10 cellular contexts compared by ENCODE assay signal in genomic region chr16:88568710-88569613, GRCh38. TPM values are rescaled to one million over a fixed set of nuclear protein-coding genes. Genes with fewer than 3 reads are reported as not detected.
DNase-seq lines count a peak whose midpoint lies in the region; FAIRE-seq and TF ChIP-seq lines count a peak whose summit lies in the region.
"Had no signal": no experiment of that assay in that cellular context is flagged by ENCODE, and none has a peak within 500 bp of the region (broad histone marks: within the 10 kb centered on the region; RNA-seq: fewer than 3 reads in every experiment).

No MANE protein-coding gene starts in this region.

- DNase-seq in A673 (ENCODE audit: low spot score) (no peak), breast epithelium (ENCODE audit: low spot score in 2 of 2) (no peak), hypothalamus (lab: John Stamatoyannopoulos, UW) (no peak), small intestine (no peak), DMS53 (lab: John Stamatoyannopoulos, UW) (no peak), cortex of kidney (lab: John Stamatoyannopoulos, UW) (no peak)
- DNase-seq: NCI-H2107 had no signal

- WGBS in small intestine, 3 donors: 81 to 87% (median 85%) methylated on average over 18 of the region's 18 CpGs

- BruUV-seq in A673 (replicated peaks; lab: Mats Ljungman, UMichigan): no TSS peak

- no peaks in the 10 kb centered on the region for H3K27me3 ChIP-seq in A673 (replicated peaks; ENCODE audit: insufficient read depth, low read depth, low read length, poor library complexity)
- H3K27me3 ChIP-seq in HUES48 (ENCODE audit: control insufficient read depth, insufficient read depth, low read length): no peaks in the 10 kb centered on the region
- H3K27me3 ChIP-seq in breast epithelium: no peaks in the 10 kb centered on the region
- H3K27me3 ChIP-seq in mucosa of rectum (ENCODE audit: control insufficient read depth in 2 of 2, insufficient read depth in 2 of 2, low read length in 2 of 2): no peaks in the 10 kb centered on the region
- H3K27me3 ChIP-seq in small intestine (ENCODE audit: control insufficient read depth in 2 of 2, insufficient read depth in 2 of 2, low read length in 2 of 2): no peaks in the 10 kb centered on the region

- H3K4me1 ChIP-seq in A673 (ENCODE audit: insufficient read depth, low read length, poor library complexity, severe bottlenecking): peaks cover 13% of the 10 kb centered on the region
- peaks cover 5% of the 10 kb centered on the region; the same call in 1 of the 2 replicates for H3K4me1 ChIP-seq in HUES48 (ENCODE audit: control insufficient read depth, insufficient read depth, low read length)
- peaks cover 3 to 12% of the 10 kb centered on the region in 2 donors for H3K4me1 ChIP-seq in breast epithelium
- H3K4me1 ChIP-seq in mucosa of rectum (ENCODE audit: control insufficient read depth in 2 of 2, insufficient read depth in 2 of 2, low read length in 2 of 2): peaks cover 16% of the 10 kb centered on the region in 2 donors
- H3K4me1 ChIP-seq in small intestine (ENCODE audit: control insufficient read depth in 2 of 2, insufficient read depth in 1 of 2, low read depth in 1 of 2, low read length in 1 of 2): peaks cover 2 to 9% of the 10 kb centered on the region in 2 donors

- H3K9me3 ChIP-seq in A673 (ENCODE audit: low read depth, low read length, poor library complexity, severe bottlenecking) (no peaks in the 10 kb centered on the region), HUES48 (ENCODE audit: control insufficient read depth, insufficient read depth, low read length) (no peaks in the 10 kb centered on the region), breast epithelium (no peaks in the 10 kb centered on the region), mucosa of rectum (ENCODE audit: control insufficient read depth in 2 of 2, low read length in 2 of 2) (no peaks in the 10 kb centered on the region), small intestine (ENCODE audit: control insufficient read depth, low read depth) (no peaks in the 10 kb centered on the region)

- H3K36me3 ChIP-seq in A673 (ENCODE audit: insufficient read depth, low read length, poor library complexity, severe bottlenecking) (no peaks in the 10 kb centered on the region), HUES48 (ENCODE audit: control insufficient read depth, insufficient read depth, low read length) (peaks cover 22% of the 10 kb centered on the region), breast epithelium (no peaks in the 10 kb centered on the region), mucosa of rectum (ENCODE audit: control insufficient read depth in 2 of 2, insufficient read depth in 2 of 2, low read length in 2 of 2) (peaks cover 0 to 7% of the 10 kb centered on the region in 2 donors), small intestine (ENCODE audit: control insufficient read depth in 2 of 2, insufficient read depth in 2 of 2, low read length in 2 of 2) (peaks cover 0 to 1% of the 10 kb centered on the region in 2 donors)

- FAIRE-seq in small intestine (lab: Jason Lieb, UNC): no peak

- peak overlapping the region; percentile 78 for H3K27ac ChIP-seq in A673 (ENCODE audit: low read depth, low read length, poor library complexity, severe bottlenecking)
- H3K27ac ChIP-seq in HUES48 (ENCODE audit: low read depth, low read length): no peak overlapping the region
- peak overlapping the region; percentile 74 to 78 for H3K27ac ChIP-seq in breast epithelium
- H3K27ac ChIP-seq in mucosa of rectum (ENCODE audit: low read depth in 2 of 2, low read length in 2 of 2): no peak overlapping the region
- H3K27ac ChIP-seq in small intestine (ENCODE audit: low read depth in 1 of 2, low read length in 1 of 2): peak overlapping the region in 1 of 2 donors; percentile 66
- H3K27ac ChIP-seq: epithelial cell of prostate had no signal

- TF ChIP-seq POLR2A in breast epithelium (IDR thresholded peaks at IDR 0.05): no peak

- no peak overlapping the region for H3K9ac ChIP-seq in HUES48 (ENCODE audit: low read depth, low read length)
- peak overlapping the region in 1 of 2 donors; percentile 84 for H3K9ac ChIP-seq in mucosa of rectum (ENCODE audit: low read depth in 1 of 2, low read length in 2 of 2)

- intact Hi-C loops in A673 (cut with micrococcal nuclease; ENCODE audit: unreplicated experiment): no loop called here
- intact Hi-C loops in breast epithelium (cut with DNase I; ENCODE audit: low total_unique reads): no loop called here

- TF ChIP-seq CTCF in A673 (conservative IDR thresholded peaks at IDR 0.05; ENCODE audit: low read depth, low read length) (no peak), breast epithelium (IDR thresholded peaks at IDR 0.05) (no peak)

- CTCF ChIA-PET in A673 (lab: Charles Lee): no interaction called here

- H3K4me3 ChIP-seq in A673 (ENCODE audit: low read depth, low read length, poor library complexity, severe bottlenecking) (peak overlapping the region; percentile 91), HUES48 (ENCODE audit: low read depth, low read length) (peak overlapping the region; percentile 93), breast epithelium (peak overlapping the region; percentile 83 to 91 (median 90)), mucosa of rectum (ENCODE audit: low read length in 2 of 2) (peak overlapping the region; percentile 79 to 80), small intestine (ENCODE audit: low read depth in 1 of 2, low read length in 2 of 2) (peak overlapping the region in 1 of 2 donors; percentile 69)

- POLR2A ChIA-PET in A673 (lab: Charles Lee; ENCODE audit: low non-redundant PET): no interaction called here

RNA-seq across cellular contexts. Expression of gene ZC3H18, which starts 1.2 kb away (rescaled TPM):
- 75.9 and 83.4 TPM in 2 replicates for total RNA-seq in A673 (2021)
- 10 to 100 TPM; 12.5 to 14.9 (median 13.3) TPM for total RNA-seq in breast epithelium
- 10 to 100 TPM; 19.7 to 31.5 (median 24.9) TPM for polyA plus RNA-seq in small intestine

Comparison
In these comparisons a context has a peak if more than half of its experiments do, and no peak if none do; other contexts are left out.
1. H3K27ac ChIP-seq: peak in A673 (single experiment) and breast epithelium (2 of 2); none in HUES48 (single experiment) and mucosa of rectum (0 of 2).